ENCODE assay signal across 7 cellular contexts in the genomic region with DNA sequence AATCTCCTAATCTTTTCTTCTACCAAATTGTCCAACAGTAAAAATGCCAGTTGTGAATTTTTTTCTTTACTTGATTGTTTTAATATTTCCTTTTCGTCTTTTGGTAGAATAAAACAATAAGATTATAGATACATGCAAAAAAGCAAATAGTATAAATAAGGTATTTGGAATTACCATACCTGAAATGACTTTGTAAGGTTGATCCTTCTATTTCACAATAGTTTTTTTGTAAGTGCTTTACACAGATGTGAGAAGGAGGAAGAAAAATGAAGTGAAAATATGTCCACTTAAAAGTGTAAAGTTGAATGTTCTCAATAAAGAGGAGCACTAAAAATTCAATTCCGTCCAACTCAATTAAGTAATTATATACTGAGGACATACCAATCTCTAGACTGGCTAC.
"Had no signal": no experiment of that assay in that cellular context is flagged by ENCODE, and none has a peak within 500 bp of the region (broad histone marks: within the 10 kb centered on the region; RNA-seq: fewer than 3 reads in every experiment).

No MANE protein-coding gene starts in this region.

- H3K27ac ChIP-seq: HL-60 had no signal

- H3K27ac Mint-ChIP-seq: GM23338 had no signal

- FAIRE-seq: H1, H54 had no signal

- H3K4me2 ChIP-seq: GM23338 had no signal

- H3K27me3 Mint-ChIP-seq: IgD-negative memory B cell had no signal

- H3K9me3 Mint-ChIP-seq: GM23338, H9, IgD-negative memory B cell had no signal

- ATAC-seq: GM23338 had no signal

- H2AFZ ChIP-seq: GM23338 had no signal

- H3K4me3 ChIP-seq: GM23338 had no signal

- H3K4me3 Mint-ChIP-seq: GM23338, H9, IgD-negative memory B cell had no signal

- DNase-seq: H9, HCEC 1CT had no signal
